Comparison of ENCODE assay signal across 34 cellular contexts in the genomic region with DNA sequence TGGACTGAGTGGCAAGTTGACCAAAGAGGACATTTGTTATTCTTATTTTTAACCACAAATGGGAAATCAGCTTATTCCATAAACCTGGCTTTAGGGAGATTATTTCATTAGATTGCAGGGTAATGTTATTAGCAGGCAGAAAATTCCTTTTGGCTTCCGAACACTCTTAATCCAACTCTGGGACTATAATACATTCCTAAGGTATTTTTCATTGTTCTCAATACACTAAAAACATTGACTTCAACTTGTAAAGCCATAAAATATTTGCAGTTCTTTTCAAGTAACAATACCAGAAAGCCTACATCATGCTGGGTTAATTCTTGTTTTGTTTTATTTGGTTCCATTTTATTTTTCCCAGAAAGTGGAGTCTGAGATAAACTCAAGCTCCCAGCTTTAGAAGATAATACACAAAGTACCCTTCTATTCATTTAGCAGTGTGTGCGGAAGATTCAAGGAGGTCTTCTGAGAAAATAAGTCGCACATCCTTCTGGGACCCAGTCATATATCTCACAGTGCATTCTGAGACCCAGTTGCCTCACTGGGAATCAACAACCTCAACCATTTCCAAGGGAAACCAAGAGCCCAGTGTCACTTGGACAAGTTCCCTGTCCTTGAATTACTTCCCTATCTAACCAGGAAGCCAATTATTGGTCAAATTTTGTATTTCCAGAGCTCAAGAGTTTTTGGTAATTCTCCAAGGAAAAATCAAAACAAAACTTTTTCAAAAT.
DNase-seq lines count a peak whose midpoint lies in the region; FAIRE-seq and TF ChIP-seq lines count a peak whose summit lies in the region.
"Had no signal": no experiment of that assay in that cellular context is flagged by ENCODE, and none has a peak within 500 bp of the region (broad histone marks: within the 10 kb centered on the region; RNA-seq: fewer than 3 reads in every experiment).

No MANE protein-coding gene starts in this region.

- FAIRE-seq in astrocyte (lab: Jason Lieb, UNC) = peak; percentile 84
- FAIRE-seq: G401.6, GM18507, RCC 7860, urothelium cell line had no signal

- H3K27me3 Mint-ChIP-seq in astrocyte (ENCODE audit: low read depth, unreplicated experiment) (peaks cover 5% of the 10 kb centered on the region), glutamatergic neuron (ENCODE audit: unreplicated experiment) (no peaks in the 10 kb centered on the region)
- H3K27me3 Mint-ChIP-seq: activated naive CD8-positive, alpha-beta T cell treated with anti-CD3 and anti-CD28 coated beads, Interleukin-2, amount 50 U/mL, for 24 hours had no signal

- H3K27me3 ChIP-seq in ACC112 (ENCODE audit: insufficient read depth, low read length) = peaks cover 3% of the 10 kb centered on the region
- no peaks in the 10 kb centered on the region for H3K27me3 ChIP-seq in astrocyte (ENCODE audit: insufficient read depth, low read length)
- H3K27me3 ChIP-seq: breast epithelium, esophagus muscularis mucosa had no signal

- no peaks in the 10 kb centered on the region for H3K4me1 Mint-ChIP-seq in astrocyte (ENCODE audit: low read depth, unreplicated experiment)
- peaks cover 2% of the 10 kb centered on the region for H3K4me1 Mint-ChIP-seq in glutamatergic neuron (ENCODE audit: low read depth, unreplicated experiment)
- H3K4me1 Mint-ChIP-seq: activated naive CD8-positive, alpha-beta T cell treated with anti-CD3 and anti-CD28 coated beads, Interleukin-2, amount 50 U/mL, for 24 hours; CD4-positive, alpha-beta memory T cell; endodermal cell; natural killer cell; stimulated activated memory B cell treated with anti-CD40 and anti-IgM and Interleukin-4, amounts not matched to agents 10 μg/mL and 1 μg/mL and 100 μg/mL, for 72 hours had no signal

- no peak overlapping the region for H3K9ac ChIP-seq in astrocyte (ENCODE audit: low read length)

- H3K36me3 Mint-ChIP-seq in astrocyte (ENCODE audit: low read depth, unreplicated experiment) = no peaks in the 10 kb centered on the region
- no peaks in the 10 kb centered on the region for H3K36me3 Mint-ChIP-seq in glutamatergic neuron (ENCODE audit: unreplicated experiment)
- H3K36me3 Mint-ChIP-seq: CD4-positive, alpha-beta memory T cell; natural killer cell; stimulated activated memory B cell treated with anti-CD40 and anti-IgM and Interleukin-4, amounts not matched to agents 10 μg/mL and 1 μg/mL and 100 μg/mL, for 72 hours had no signal

- H3K4me1 ChIP-seq in ACC112 (ENCODE audit: control insufficient read depth, insufficient read depth, low read length, unreplicated experiment) (peaks cover 14% of the 10 kb centered on the region), astrocyte (ENCODE audit: insufficient read depth, low read length) (peaks cover 24% of the 10 kb centered on the region)
- H3K4me1 ChIP-seq: breast epithelium had no signal

- peak overlapping the region; percentile 42 for H3K4me2 ChIP-seq in astrocyte (ENCODE audit: low read length)

- no peaks in the 10 kb centered on the region for H3K36me3 ChIP-seq in ACC112 (ENCODE audit: insufficient read depth, low read length)
- H3K36me3 ChIP-seq in astrocyte (ENCODE audit: insufficient read depth, low read length) = no peaks in the 10 kb centered on the region
- H3K36me3 ChIP-seq: breast epithelium, esophagus muscularis mucosa, spleen had no signal

- H3K27ac ChIP-seq in ACC112 (ENCODE audit: low read depth, low read length) (peak overlapping the region; percentile 41; the same call in 1 of the 2 replicates), astrocyte (ENCODE audit: low read depth, low read length) (peak overlapping the region; percentile 62)
- H3K27ac ChIP-seq: breast epithelium, coronary artery, esophagus muscularis mucosa, spleen had no signal

- H3K4me3 Mint-ChIP-seq in astrocyte (ENCODE audit: unreplicated experiment) (no peak overlapping the region), glutamatergic neuron (ENCODE audit: unreplicated experiment) (no peak overlapping the region)
- H3K4me3 Mint-ChIP-seq: activated naive CD8-positive, alpha-beta T cell treated with anti-CD3 and anti-CD28 coated beads, Interleukin-2, amount 50 U/mL, for 24 hours; CD4-positive, alpha-beta memory T cell; endodermal cell; natural killer cell; stimulated activated memory B cell treated with anti-CD40 and anti-IgM and Interleukin-4, amounts not matched to agents 10 μg/mL and 1 μg/mL and 100 μg/mL, for 72 hours had no signal

- TF ChIP-seq CTCF in astrocyte (IDR thresholded peaks at IDR 0.05; ENCODE audit: insufficient read depth, low read depth, low read length) (no peak), glutamatergic neuron (IDR thresholded peaks at IDR 0.05; ENCODE audit: partially characterized antibody, unreplicated experiment) (no peak)

- H3K9me3 Mint-ChIP-seq in astrocyte (ENCODE audit: unreplicated experiment) = peaks cover 8% of the 10 kb centered on the region
- no peaks in the 10 kb centered on the region for H3K9me3 Mint-ChIP-seq in glutamatergic neuron (ENCODE audit: unreplicated experiment)
- H3K9me3 Mint-ChIP-seq: activated naive CD8-positive, alpha-beta T cell treated with anti-CD3 and anti-CD28 coated beads, Interleukin-2, amount 50 U/mL, for 24 hours; endodermal cell had no signal

- H4K20me1 ChIP-seq in astrocyte (ENCODE audit: insufficient read depth, low read length) = no peaks in the 10 kb centered on the region

- DNase-seq in ELR (ENCODE audit: low read depth) = peak; percentile 22
- DNase-seq in astrocyte (ENCODE audit: low read depth) = peak; percentile 76
- peak; percentile 46 for DNase-seq in iris pigment epithelial cell (ENCODE audit: low read depth)
- no peak for DNase-seq in activated effector memory CD4-positive, alpha-beta T cell treated with anti-CD3 and anti-CD28 coated beads, Interleukin-2, amount 50 U/mL, for 16 hours
- no peak for DNase-seq in cerebellar nuclear complex (lab: John Stamatoyannopoulos, UW)
- no peak for DNase-seq in glutamatergic neuron
- DNase-seq in A172 (ENCODE audit: low spot score) = no peak
- DNase-seq: activated CD4-positive, alpha-beta T cell treated with anti-CD3 and anti-CD28 coated beads for 4 hours; activated CD8-positive, alpha-beta memory T cell treated with anti-CD3 and anti-CD28 coated beads for 24 hours; activated gamma-delta T cell treated with Interleukin-2 at 50 U/mL for 16 hours; activated naive CD8-positive, alpha-beta T cell treated with anti-CD3 and anti-CD28 coated beads, Interleukin-2, amount 50 U/mL, for 24 hours; activated T-cell treated with anti-CD3 and anti-CD28 coated beads, Interleukin-2, amount 50 U/mL, for 1 hour; CD4-positive, alpha-beta memory T cell; DMS 273 treated with DMSO at 0.1 percent for 48 hours; endodermal cell; H7; Karpas-422; left cardiac atrium; mesendoderm; natural killer cell; NCI-H187; NCI-H526; spleen; stimulated activated CD4-positive, alpha-beta T cell treated with anti-CD3 and anti-CD28 coated beads, Interleukin-4, amount 100 ng/mL, for 1 hour; T-helper 2 cell had no signal

- no peak overlapping the region for H3K27ac Mint-ChIP-seq in astrocyte (ENCODE audit: unreplicated experiment)
- no peak overlapping the region for H3K27ac Mint-ChIP-seq in glutamatergic neuron (ENCODE audit: unreplicated experiment)
- H3K27ac Mint-ChIP-seq: activated naive CD8-positive, alpha-beta T cell treated with anti-CD3 and anti-CD28 coated beads, Interleukin-2, amount 50 U/mL, for 24 hours; CD4-positive, alpha-beta memory T cell; endodermal cell; natural killer cell; stimulated activated memory B cell treated with anti-CD40 and anti-IgM and Interleukin-4, amounts not matched to agents 10 μg/mL and 1 μg/mL and 100 μg/mL, for 72 hours had no signal

- no peak overlapping the region for H3K4me3 ChIP-seq in ACC112 (ENCODE audit: low read depth, low read length)
- H3K4me3 ChIP-seq in astrocyte (ENCODE audit: insufficient read depth, low read depth, low read length) = no peak overlapping the region
- H3K4me3 ChIP-seq: breast epithelium, coronary artery, esophagus muscularis mucosa, spleen had no signal

- no peaks in the 10 kb centered on the region for H3K9me3 ChIP-seq in astrocyte (ENCODE audit: insufficient read depth, low read depth, low read length)
- H3K9me3 ChIP-seq: breast epithelium, esophagus muscularis mucosa, spleen had no signal

- H3K79me2 ChIP-seq in ACC112 (ENCODE audit: control insufficient read depth, insufficient read depth, low read length, unreplicated experiment) = no peaks in the 10 kb centered on the region
- no peaks in the 10 kb centered on the region for H3K79me2 ChIP-seq in astrocyte (ENCODE audit: insufficient read depth, low read length)

- H2AFZ ChIP-seq in ACC112 (ENCODE audit: low read length, unreplicated experiment) (peak overlapping the region; percentile 22), astrocyte (ENCODE audit: low read depth, low read length) (no peak overlapping the region)

Comparison
In these comparisons a context has a peak if more than half of its experiments do, and no peak if none do; other contexts are left out.
1. DNase-seq: peak in ELR (single experiment), astrocyte (single experiment) and iris pigment epithelial cell (single experiment); none in activated effector memory CD4-positive, alpha-beta T cell treated with anti-CD3 and anti-CD28 coated beads, Interleukin-2, amount 50 U/mL, for 16 hours (single experiment), cerebellar nuclear complex (0 of 2), glutamatergic neuron (single experiment) and A172 (single experiment).